In the genomic region with DNA sequence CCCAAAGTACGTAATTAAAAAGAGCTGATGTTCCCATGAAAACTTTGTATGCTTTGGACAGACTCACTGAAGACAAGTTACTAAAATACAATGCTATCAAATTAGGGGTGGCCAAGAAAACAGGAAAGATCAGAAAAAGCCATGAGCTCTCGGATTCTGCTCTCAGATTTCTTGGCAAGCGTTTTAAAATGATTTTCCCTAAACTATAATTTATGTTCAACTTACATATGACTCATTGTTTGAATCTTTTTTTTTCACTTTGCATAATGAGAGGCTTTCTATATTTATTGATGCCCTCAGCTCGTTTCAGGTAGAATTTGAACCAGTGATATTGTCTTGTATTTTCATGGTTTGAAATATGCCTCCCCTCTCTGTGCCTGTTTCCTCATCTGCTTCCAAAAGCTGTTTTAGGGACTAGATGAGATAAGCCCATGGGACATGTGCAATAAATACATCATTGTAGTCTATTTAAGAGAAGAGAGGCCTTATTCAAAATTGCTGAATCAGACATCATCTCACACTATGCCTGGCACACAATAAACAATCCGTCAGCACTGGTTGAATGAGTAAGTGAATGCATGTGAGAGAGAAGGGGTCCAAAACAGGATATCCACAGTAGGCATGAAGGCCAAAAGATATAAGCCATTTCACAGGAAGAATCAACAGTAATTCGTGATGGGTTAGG, we compare ENCODE assay signal across 20 cellular contexts. TPM values are rescaled to one million over a fixed set of nuclear protein-coding genes. Genes with fewer than 3 reads are reported as not detected.
A peak's percentile ranks its signal among the peaks of the same experiment; 100 is the strongest.
DNase-seq lines count a peak whose midpoint lies in the region; ATAC-seq and TF ChIP-seq lines count a peak whose summit lies in the region.
"Had no signal": no experiment of that assay in that cellular context is flagged by ENCODE, and none has a peak within 500 bp of the region (broad histone marks: within the 10 kb centered on the region; RNA-seq: fewer than 3 reads in every experiment).

No MANE protein-coding gene starts in this region.

- no peaks in the 10 kb centered on the region for H3K9me2 ChIP-seq in PC-3 (replicated peaks; ENCODE audit: low read length)

- peaks cover 3% of the 10 kb centered on the region; the same call in 1 of the 2 replicates for H3K79me2 ChIP-seq in PC-3 (ENCODE audit: low read length)

- H3K27ac ChIP-seq in A673 (ENCODE audit: low read depth, low read length, poor library complexity, severe bottlenecking), result no peak overlapping the region
- no peak overlapping the region for H3K27ac ChIP-seq in PC-3 (ENCODE audit: low read length)
- peak overlapping the region in 32 of 59 donors; percentile 2 to 75 (median 44) for H3K27ac ChIP-seq in dorsolateral prefrontal cortex
- no peak overlapping the region for H3K27ac ChIP-seq in right cardiac atrium (ENCODE audit: low read length)
- H3K27ac ChIP-seq: KMS-11 had no signal

- POLR2A ChIA-PET in A673 (lab: Charles Lee; ENCODE audit: low non-redundant PET) (no interaction called here), PC-3 (lab: Charles Lee; ENCODE audit: unreplicated experiment) (no interaction called here)

- no peak overlapping the region for H3K27ac Mint-ChIP-seq in neural crest cell (ENCODE audit: unreplicated experiment)
- H3K27ac Mint-ChIP-seq: B cell; CD4-positive, alpha-beta T cell; GM23338 had no signal

- 46% methylated on average over 6 of the region's 6 CpGs for WGBS in right cardiac atrium

- H3K36me3 Mint-ChIP-seq in neural crest cell (ENCODE audit: low read depth), result no peaks in the 10 kb centered on the region

- intact Hi-C loops in A673 (cut with micrococcal nuclease; ENCODE audit: unreplicated experiment), result no loop called here
- intact Hi-C loops in PC-3 (cut with micrococcal nuclease), result no loop called here
- intact Hi-C loops in dorsolateral prefrontal cortex (cut with DNase I), result loop anchor here in 1 of 2 donors (10.0 kb wide), 1 partner anchor 114 kb away; no protein-coding TSS in a partner anchor
- intact Hi-C loops in right cardiac atrium (cut with DNase I), result no loop called here

- H3K9me3 ChIP-seq in A673 (ENCODE audit: low read depth, low read length, poor library complexity, severe bottlenecking) (no peaks in the 10 kb centered on the region), PC-3 (ENCODE audit: low read length) (no peaks in the 10 kb centered on the region), right cardiac atrium (ENCODE audit: control insufficient read depth, low read length) (no peaks in the 10 kb centered on the region)
- H3K9me3 ChIP-seq: MG63 had no signal

- H3K4me1 ChIP-seq in A673 (ENCODE audit: insufficient read depth, low read length, poor library complexity, severe bottlenecking) (no peaks in the 10 kb centered on the region), PC-3 (ENCODE audit: insufficient read depth, low read length) (0 out of 2 replicates have a peak, but pooled peaks cover 11% of the 10 kb centered on the region), right cardiac atrium (ENCODE audit: control insufficient read depth, insufficient read depth, low read length) (no peaks in the 10 kb centered on the region)

- H3K36me3 ChIP-seq in A673 (ENCODE audit: insufficient read depth, low read length, poor library complexity, severe bottlenecking), result no peaks in the 10 kb centered on the region
- H3K36me3 ChIP-seq in PC-3 (ENCODE audit: low read depth, low read length), result no peaks in the 10 kb centered on the region
- H3K36me3 ChIP-seq: MG63 had no signal

- H2AFZ ChIP-seq in PC-3 (ENCODE audit: low read length), result no peak overlapping the region
- H2AFZ ChIP-seq: GM23338 had no signal

- in situ Hi-C loops in ACHN (cut with HindIII; ENCODE audit: low pct_ligation_motif_present, low pct_unique_long_range_greater_than_20kb, low sequenced_read_pairs), result no loop called here

- H3K4me2 ChIP-seq in PC-3 (ENCODE audit: low read length), result no peak overlapping the region; the same call in 1 of the 2 replicates
- H3K4me2 ChIP-seq: GM23338, KMS-11 had no signal

- H3K4me1 Mint-ChIP-seq in neural crest cell, result peaks cover 17% of the 10 kb centered on the region

- H3K4me3 ChIP-seq in A673 (ENCODE audit: low read depth, low read length, poor library complexity, severe bottlenecking) (no peak overlapping the region), PC-3 (ENCODE audit: low read length) (no peak overlapping the region), dorsolateral prefrontal cortex (no peak overlapping the region), right cardiac atrium (ENCODE audit: low read length) (no peak overlapping the region)
- H3K4me3 ChIP-seq: GM23338, MG63 had no signal

- no peaks in the 10 kb centered on the region for H3K9me3 Mint-ChIP-seq in neural crest cell
- H3K9me3 Mint-ChIP-seq: CD4-positive, alpha-beta T cell; GM23338 had no signal

- peak overlapping the region; percentile 5 for H3K4me3 Mint-ChIP-seq in neural crest cell
- H3K4me3 Mint-ChIP-seq: B cell; CD4-positive, alpha-beta T cell; GM23338 had no signal

- ATAC-seq in PC-3 (no peak; the same call in 1 of the 2 replicates), right cardiac atrium (no peak)
- ATAC-seq: GM23338 had no signal

- TF ChIP-seq CTCF in A673 (conservative IDR thresholded peaks at IDR 0.05; ENCODE audit: low read depth, low read length) (no peak), PC-3 (conservative IDR thresholded peaks at IDR 0.05; ENCODE audit: low read depth, low read length) (no peak), dorsolateral prefrontal cortex (IDR thresholded peaks at IDR 0.05 in 54 of 56, conservative IDR thresholded peaks at IDR 0.05 in 2 of 56; ENCODE audit: low read depth in 1 of 56, partially characterized antibody in 56 of 56) (no peak), neural crest cell (conservative IDR thresholded peaks at IDR 0.05) (no peak)

- CTCF ChIA-PET in A673 (lab: Charles Lee) (no interaction called here), PC-3 (lab: Charles Lee) (no interaction called here)

- H4K20me1 ChIP-seq in PC-3 (ENCODE audit: low read length), result no peaks in the 10 kb centered on the region

- H3K27me3 ChIP-seq in A673 (replicated peaks; ENCODE audit: insufficient read depth, low read depth, low read length, poor library complexity), result no peaks in the 10 kb centered on the region
- no peaks in the 10 kb centered on the region for H3K27me3 ChIP-seq in PC-3 (ENCODE audit: low read length)
- no peaks in the 10 kb centered on the region for H3K27me3 ChIP-seq in dorsolateral prefrontal cortex
- no peaks in the 10 kb centered on the region for H3K27me3 ChIP-seq in right cardiac atrium (ENCODE audit: control insufficient read depth, insufficient read depth)
- H3K27me3 ChIP-seq: MG63 had no signal

- no peak overlapping the region for H3K9ac ChIP-seq in PC-3 (ENCODE audit: low read length)
- H3K9ac ChIP-seq: KMS-11 had no signal

- H3K27me3 Mint-ChIP-seq in neural crest cell (ENCODE audit: low read depth), result no peaks in the 10 kb centered on the region
- H3K27me3 Mint-ChIP-seq: B cell; CD4-positive, alpha-beta T cell had no signal

- H3F3A ChIP-seq in PC-3 (ENCODE audit: low read length, unreplicated experiment), result no peaks in the 10 kb centered on the region

- BruUV-seq in A673 (replicated peaks; lab: Mats Ljungman, UMichigan), result no TSS peak
- no TSS peak for BruUV-seq in PC-3 (replicated peaks; lab: Mats Ljungman, UMichigan)

- DNase-seq in A673 (ENCODE audit: low spot score) (peak; percentile 9), PC-3 (peak; percentile 31), dorsolateral prefrontal cortex (no peak), neural crest cell (ENCODE audit: low read depth, low spot score) (no peak), kidney tubule cell (ENCODE audit: low spot score) (no peak), ACHN (no peak), NCI-H748 (lab: John Stamatoyannopoulos, UW; ENCODE audit: unreplicated experiment) (no peak), right cardiac atrium (no peak)
- DNase-seq: CD4-positive, alpha-beta T cell; DND-41; GDM1; MG63; NCI-H1105; NCI-H1930; NCI-H446 treated with DMSO at 0.1 percent for 48 hours; NCI-H82; SHP77 treated with DMSO at 0.1 percent for 48 hours had no signal

RNA-seq across cellular contexts. Expression of a gene that starts 4.7 kb away (rescaled TPM):
- total RNA-seq in A673 (2021), result 37.9 and 42.7 TPM in 2 replicates
- total RNA-seq in PC-3 (2014; rRNA removed), result 13.3 and 19.6 TPM in 2 replicates
- 10 to 100 TPM; 32.8 to 62.2 (median 44.7) TPM for total RNA-seq in dorsolateral prefrontal cortex
- total RNA-seq in neural crest cell, result 43.5 and 51.5 TPM in 2 replicates
- total RNA-seq in right cardiac atrium, result 10 to 100 TPM; 26.5 to 30.8 (median 29.4) TPM
- 7.8 TPM for polyA plus RNA-seq in right cardiac atrium

RNA-seq across cellular contexts. Expression of a gene that starts 54.4 kb away (rescaled TPM):
- total RNA-seq in A673 (2021), result 16.4 and 16.7 TPM in 2 replicates
- 23.1 and 33.6 TPM in 2 replicates for total RNA-seq in PC-3 (2014; rRNA removed)
- 100 to 1,000 TPM in 4 of 120 experiments, 10 to 100 TPM in 116; 46.1 to 105 (median 75.4) TPM for total RNA-seq in dorsolateral prefrontal cortex
- 28.9 and 30.2 TPM in 2 replicates for total RNA-seq in neural crest cell
- 10 to 100 TPM; 23.7 to 39.6 (median 30.5) TPM for total RNA-seq in right cardiac atrium
- polyA plus RNA-seq in right cardiac atrium, result 18.6 TPM

Comparison
In these comparisons a context has a peak if more than half of its experiments do, and no peak if none do; other contexts are left out.
1. DNase-seq: peak in A673 (single experiment) and PC-3 (single experiment); none in dorsolateral prefrontal cortex (0 of 10), neural crest cell (single experiment), kidney tubule cell (single experiment), ACHN (single experiment), NCI-H748 (single experiment) and right cardiac atrium (0 of 3).
2. H3K27ac ChIP-seq: peak in dorsolateral prefrontal cortex (32 of 59); none in A673 (single experiment), PC-3 (single experiment) and right cardiac atrium (single experiment).